Comparison of ENCODE assay signal across 18 cellular contexts in genomic region chr7:37414352-37414983, GRCh38. TPM values are rescaled to one million over a fixed set of nuclear protein-coding genes. Genes with fewer than 3 reads are reported as not detected.
DNase-seq lines count a peak whose midpoint lies in the region; ATAC-seq, FAIRE-seq and TF ChIP-seq lines count a peak whose summit lies in the region.
"Had no signal": no experiment of that assay in that cellular context is flagged by ENCODE, and none has a peak within 500 bp of the region (broad histone marks: within the 10 kb centered on the region; RNA-seq: fewer than 3 reads in every experiment).

No MANE protein-coding gene starts in this region.

- H3K27ac ChIP-seq in A549 = peak overlapping the region; percentile 53 to 63
- H3K27ac ChIP-seq in VCaP = peak overlapping the region; percentile 47; the same call in 1 of the 2 replicates
- no peak overlapping the region for H3K27ac ChIP-seq in mesendoderm (ENCODE audit: low read depth, low read length)
- H3K27ac ChIP-seq: BLaER1 treated with 17β-estradiol and CSF1 and Interleukin-3, amounts not matched to agents 10 nM and 100 nM had no signal

- H3K4me3 ChIP-seq in A549 (no peak overlapping the region), mesendoderm (ENCODE audit: low read length) (no peak overlapping the region)
- H3K4me3 ChIP-seq: BLaER1 treated with 17β-estradiol and CSF1 and Interleukin-3, amounts not matched to agents 10 nM and 100 nM; K562 had no signal

- no peak overlapping the region for H4K5ac ChIP-seq in mesendoderm (ENCODE audit: low read length)

- H2BK120ac ChIP-seq in mesendoderm (ENCODE audit: low read depth, low read length) = no peak overlapping the region

- no peak overlapping the region for H2BK15ac ChIP-seq in mesendoderm (replicated peaks; ENCODE audit: low read depth)

- no peak overlapping the region for H3K9ac ChIP-seq in mesendoderm (ENCODE audit: low read length)
- H3K9ac ChIP-seq: BLaER1 treated with 17β-estradiol and CSF1 and Interleukin-3, amounts not matched to agents 10 nM and 100 nM had no signal

- WGBS in A549 (ENCODE audit: missing lambda C conversion rate) = 22% methylated on average over 5 of the region's 5 CpGs
- WGBS in mesendoderm (ENCODE audit: extremely low coverage, insufficient coverage, low lambda C conversion rate) = no CpG with 5 or more reads among the region's 5 CpGs

- H3K9me3 ChIP-seq in A549 = no peaks in the 10 kb centered on the region

- POLR2A ChIA-PET in A549 (lab: Yijun Ruan, JAX) = no interaction called here

- no peak for TF ChIP-seq EP300 in A549 (IDR thresholded peaks at IDR 0.05)

- DNase-seq in A549 (ENCODE audit: low read depth in 1 of 2, low spot score in 1 of 2) (peak in 1 of 2 experiments; percentile 19), left lobe of liver (ENCODE audit: low spot score) (peak; percentile 88), mesendoderm (no peak), 8988T (no peak)
- DNase-seq in activated CD4-positive, alpha-beta T cell treated with anti-CD3 and anti-CD28 coated beads for 48 hours = no peak
- DNase-seq: Calu3; CD8-positive, alpha-beta T cell; DMS79 treated with DMSO at 0.1 percent for 48 hours; GF-D8; GOT3; H7; HFFc6; IMR-90 had no signal

- H3K36me3 ChIP-seq in mesendoderm (ENCODE audit: control insufficient read depth, insufficient read depth, low read length) = no peaks in the 10 kb centered on the region

- CTCF ChIA-PET in A549 (lab: Yijun Ruan, JAX) = no interaction called here

- H3K4me1 ChIP-seq in A549 = peaks cover 38% of the 10 kb centered on the region
- H3K4me1 ChIP-seq in mesendoderm (ENCODE audit: control insufficient read depth, low read depth, low read length) = peaks cover 7% of the 10 kb centered on the region

- FAIRE-seq in A549 (lab: Jason Lieb, UNC) = no peak
- FAIRE-seq: K562 had no signal

- TF ChIP-seq RAD21 in A549 (conservative IDR thresholded peaks at IDR 0.05 in 1 of 2, IDR thresholded peaks at IDR 0.05 in 1 of 2) = 0 out of 5 replicates have a peak, but pooled peaks of 1 of the 2 experiments have one; percentile 14

- TF ChIP-seq POLR2A in A549 (IDR thresholded peaks at IDR 0.05; ENCODE audit: low read length) = no peak

- ATAC-seq in A549 = peak; percentile 47 to 60; a peak in 3 of 6 replicates
- peak; percentile 75 for ATAC-seq in left lobe of liver
- ATAC-seq in GM19467 (IDR thresholded peaks at IDR 0.05; ENCODE audit: unreplicated experiment) = no peak
- ATAC-seq: CD8-positive, alpha-beta T cell; HCT116; K562 had no signal

- peaks cover 5% of the 10 kb centered on the region for H3K79me1 ChIP-seq in mesendoderm (ENCODE audit: low read length)

- H3K27me3 ChIP-seq in mesendoderm (ENCODE audit: insufficient read depth, low read length, poor library complexity) = no peaks in the 10 kb centered on the region
- H3K27me3 ChIP-seq: BLaER1 treated with 17β-estradiol and CSF1 and Interleukin-3, amounts not matched to agents 10 nM and 100 nM had no signal

- peak overlapping the region; percentile 77 for H4K8ac ChIP-seq in mesendoderm (ENCODE audit: low read depth, low read length)

- H3K18ac ChIP-seq in mesendoderm (ENCODE audit: low read length) = no peak overlapping the region

- no peak overlapping the region for H3K4ac ChIP-seq in mesendoderm (ENCODE audit: low read depth, low read length)

- no peaks in the 10 kb centered on the region for H3K79me2 ChIP-seq in mesendoderm (ENCODE audit: control insufficient read depth, insufficient read depth, low read length)

- no peak overlapping the region for H2BK5ac ChIP-seq in mesendoderm (ENCODE audit: low read length)

- H3K4me2 ChIP-seq in A549 (peak overlapping the region; percentile 77), mesendoderm (ENCODE audit: low read length) (no peak overlapping the region)
- H3K4me2 ChIP-seq: BLaER1 treated with 17β-estradiol and CSF1 and Interleukin-3, amounts not matched to agents 10 nM and 100 nM had no signal

- no peak for TF ChIP-seq CTCF in A549 (IDR thresholded peaks at IDR 0.05)
- no peak for TF ChIP-seq CTCF in VCaP (conservative IDR thresholded peaks at IDR 0.05)

- no peak overlapping the region for H3K56ac ChIP-seq in mesendoderm (ENCODE audit: low read length)

- no peak overlapping the region for H2AK5ac ChIP-seq in mesendoderm (ENCODE audit: low read length)

- H3K23ac ChIP-seq in mesendoderm (ENCODE audit: low read length) = no peak overlapping the region

TF ChIP-seq in A549, 52 proteins besides CTCF, POLR2A, EP300 and RAD21:
- TF ChIP-seq TP53 (CRISPR knock-in tag; IDR thresholded peaks at IDR 0.05) (no peak), SREBF2 (IDR thresholded peaks at IDR 0.05) (no peak), ELK1 (IDR thresholded peaks at IDR 0.05; ENCODE audit: low read depth, low read length) (no peak), ZFP36 (IDR thresholded peaks at IDR 0.05; ENCODE audit: borderline replicate concordance, partially characterized antibody) (no peak), BHLHE40 (IDR thresholded peaks at IDR 0.05; ENCODE audit: low read depth, low read length) (no peak), PHF8 (IDR thresholded peaks at IDR 0.05; ENCODE audit: borderline replicate concordance, low read depth) (no peak), KDM1A (IDR thresholded peaks at IDR 0.05; ENCODE audit: low read depth) (no peak), GATA3 (IDR thresholded peaks at IDR 0.05; ENCODE audit: borderline replicate concordance) (no peak), CBX8 (IDR thresholded peaks at IDR 0.05) (no peak), REST (IDR thresholded peaks at IDR 0.05) (no peak), ZC3H11A (IDR thresholded peaks at IDR 0.05) (no peak), CEBPB (IDR thresholded peaks at IDR 0.05) (no peak), RNF2 (IDR thresholded peaks at IDR 0.05; ENCODE audit: borderline replicate concordance, low read depth) (no peak)
- TF ChIP-seq, protein P1, sequence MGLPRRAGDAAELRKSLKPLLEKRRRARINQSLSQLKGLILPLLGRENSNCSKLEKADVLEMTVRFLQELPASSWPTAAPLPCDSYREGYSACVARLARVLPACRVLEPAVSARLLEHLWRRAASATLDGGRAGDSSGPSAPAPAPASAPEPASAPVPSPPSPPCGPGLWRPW (IDR thresholded peaks at IDR 0.05) = no peak
TF ChIP-seq in A549: peak in this region for 0.

RNA-seq across cellular contexts. Expression of gene ELMO1, which starts 34.2 kb away (rescaled TPM):
- polyA plus RNA-seq in A549 (2011; rRNA removed) (6.1 and 13.3 TPM in 2 replicates), A549 (2017; fragmentation: RNase III; extraction: RNeasy Plus Mini Kit Qiagen cat#74134 plus additional on column Dnase treatment) (2.3 to 3.2 TPM (median 2.6 TPM) in 3 replicates)
- 1.3 and 1.8 TPM in 2 replicates for polyA plus RNA-seq in A549 (2012; cell fraction: cytosol; rRNA removed)
- 1.4 and 4.0 TPM in 2 replicates for polyA plus RNA-seq in A549 (2012; cell fraction: nucleus; rRNA removed)
- polyA minus RNA-seq in A549 (2011; rRNA and poly(A)+ RNA removed) = 27.3 and 29.8 TPM in 2 replicates
- 21.2 TPM for total RNA-seq in left lobe of liver
- 8.9 TPM for polyA plus RNA-seq in mesendoderm (2013, experiment 1 of 2)
- 9.3 TPM for polyA plus RNA-seq in mesendoderm (2013, experiment 2 of 2)
- total RNA-seq: Calu3, HFFc6, IMR-90 had no signal
